Comparison of ENCODE assay signal across 26 cellular contexts in the genomic region with DNA sequence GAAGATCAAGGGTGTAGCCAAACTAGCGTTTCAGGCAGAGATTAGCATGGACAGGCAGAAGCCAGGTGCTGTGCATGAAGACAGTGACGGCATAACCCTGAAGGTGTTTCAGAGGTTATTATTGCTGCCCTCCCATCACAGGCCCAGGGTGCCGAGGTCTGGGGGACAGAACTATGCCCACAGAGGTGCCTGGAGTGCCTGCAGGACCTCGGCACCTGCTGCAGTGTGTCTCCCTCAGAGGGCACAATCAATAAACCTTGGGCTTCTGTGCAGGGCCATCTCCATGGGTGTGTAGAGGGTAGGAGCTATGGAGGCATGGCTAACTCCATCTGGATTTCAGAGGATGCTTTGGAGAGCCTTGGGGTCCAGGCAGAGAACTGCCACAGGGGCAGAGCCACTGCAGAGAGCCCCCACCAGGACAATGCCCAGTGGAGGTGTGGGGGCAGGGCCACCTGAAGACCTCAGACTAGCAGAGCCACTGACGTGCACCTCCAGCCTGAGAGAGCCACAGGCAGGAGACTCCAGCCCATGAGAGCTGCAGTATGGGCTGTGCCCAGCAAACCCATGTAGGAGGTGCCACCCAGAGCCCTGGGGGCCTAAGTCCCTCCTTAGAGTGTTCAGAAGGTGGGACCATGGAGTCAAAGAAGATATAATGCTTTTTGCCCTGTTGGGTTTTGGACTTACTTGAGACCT. TPM values are rescaled to one million over a fixed set of nuclear protein-coding genes. Genes with fewer than 3 reads are reported as not detected.
"Had no signal": no experiment of that assay in that cellular context is flagged by ENCODE, and none has a peak within 500 bp of the region (broad histone marks: within the 10 kb centered on the region; RNA-seq: fewer than 3 reads in every experiment).

No MANE protein-coding gene starts in this region.

- H3K4me3 ChIP-seq: cardiac muscle cell, SK-N-MC had no signal

- H3K27ac ChIP-seq: brain microvascular endothelial cell, cardiac muscle cell, KMS-11, SK-N-MC had no signal

- FAIRE-seq: HepG2, TTC549 had no signal

- H3K4me3 Mint-ChIP-seq: activated CD4-positive, alpha-beta T cell treated with anti-CD3 and anti-CD28 coated beads, Interleukin-2, amount 10 ng/mL, durations not matched to agents 7 days and 5 days; activated CD8-positive, alpha-beta T cell treated with anti-CD3 and anti-CD28 coated beads for 36 hours; activated T-cell treated with anti-CD3 and anti-CD28 coated beads, Interleukin-2, amount 50 U/mL, for 24 hours; activated T-helper 1 cell treated with anti-CD3 and anti-CD28 coated beads, Interleukin-12 subunit alpha, Interleukin-12 subunit beta, Interleukin-2, Interleukin-4 antibody, amounts not matched to agents 30 ng/mL and 10 ng/mL and 1 ng/mL, durations not matched to agents 14 hours and 24 hours and 36 hours; T-cell had no signal

- DNase-seq: activated CD4-positive, alpha-beta T cell treated with anti-CD3 and anti-CD28 coated beads, Interleukin-2, amount 10 ng/mL, durations not matched to agents 7 days and 5 days; activated CD4-positive, CD25-positive, alpha-beta regulatory T cell; activated CD8-positive, alpha-beta T cell treated with anti-CD3 and anti-CD28 coated beads for 36 hours; activated gamma-delta T cell; activated T-cell treated with anti-CD3 and anti-CD28 coated beads, Interleukin-2, amount 50 U/mL, for 24 hours; brain microvascular endothelial cell; NCI-H1092; NCI-H1417; NCI-H2029; NCI-H2107; NCI-H345; NCI-H510A; NCI-H526 treated with DMSO at 0.1 percent for 48 hours; NCI-H82; T-helper 2 cell; T1000 had no signal

- H3K27me3 Mint-ChIP-seq: activated CD8-positive, alpha-beta T cell treated with anti-CD3 and anti-CD28 coated beads for 36 hours; activated T-cell treated with anti-CD3 and anti-CD28 coated beads, Interleukin-2, amount 50 U/mL, for 24 hours; T-cell had no signal

- H3K27ac Mint-ChIP-seq: activated CD4-positive, alpha-beta T cell treated with anti-CD3 and anti-CD28 coated beads, Interleukin-2, amount 10 ng/mL, durations not matched to agents 7 days and 5 days; activated CD8-positive, alpha-beta T cell treated with anti-CD3 and anti-CD28 coated beads for 36 hours; activated naive CD4-positive, alpha-beta T cell treated with anti-CD3 and anti-CD28 coated beads, Interleukin-2, amount 50 U/mL, for 72 hours; activated T-cell treated with anti-CD3 and anti-CD28 coated beads, Interleukin-2, amount 50 U/mL, for 24 hours; activated T-helper 1 cell treated with anti-CD3 and anti-CD28 coated beads, Interleukin-12 subunit alpha, Interleukin-12 subunit beta, Interleukin-2, Interleukin-4 antibody, amounts not matched to agents 30 ng/mL and 10 ng/mL and 1 ng/mL, durations not matched to agents 14 hours and 24 hours and 36 hours had no signal

- ATAC-seq: activated CD8-positive, alpha-beta T cell treated with anti-CD3 and anti-CD28 coated beads for 36 hours; activated naive CD4-positive, alpha-beta T cell treated with anti-CD3 and anti-CD28 coated beads, Interleukin-2, amount 50 U/mL, for 72 hours; HepG2; Right ventricle myocardium inferior; T-cell had no signal

- H3K9ac ChIP-seq: KMS-11 had no signal

- H3K36me3 ChIP-seq: brain microvascular endothelial cell, cardiac muscle cell had no signal

- H3K36me3 Mint-ChIP-seq: T-cell had no signal

- H3K4me1 Mint-ChIP-seq: activated CD4-positive, alpha-beta T cell treated with anti-CD3 and anti-CD28 coated beads, Interleukin-2, amount 10 ng/mL, durations not matched to agents 7 days and 5 days; T-cell had no signal

RNA-seq across cellular contexts. Expression of a gene that starts 5.7 kb away (rescaled TPM):
- total RNA-seq: HepG2, RPMI7951 had no signal
